In genomic region chr10:101569465-101569837, GRCh38 we compare ENCODE assay signal across 8 cellular contexts. TPM values are rescaled to one million over a fixed set of nuclear protein-coding genes. Genes with fewer than 3 reads are reported as not detected.
DNase-seq lines count a peak whose midpoint lies in the region; ATAC-seq and TF ChIP-seq lines count a peak whose summit lies in the region.

No MANE protein-coding gene starts in this region.

- intact Hi-C loops in dendritic cell treated with granulocyte-macrophage colony-stimulating factor and Interleukin-4, amounts not matched to agents 40 ng/mL and 50 ng/mL, for 4 days (cut with micrococcal nuclease) = no loop called here

- H4K20me1 ChIP-seq in MM.1S (ENCODE audit: insufficient read depth, low read length) = no peaks in the 10 kb centered on the region

- H3K36me3 ChIP-seq in CD4-positive, CD25-positive, alpha-beta regulatory T cell (ENCODE audit: control insufficient read depth, insufficient read depth, low read length) = no peaks in the 10 kb centered on the region
- H3K36me3 ChIP-seq in MM.1S (replicated peaks; ENCODE audit: insufficient read depth, low read length) = no peaks in the 10 kb centered on the region

- H3K27ac Mint-ChIP-seq in CD4-positive, CD25-positive, alpha-beta regulatory T cell = no peak overlapping the region
- peak overlapping the region; percentile 69 for H3K27ac Mint-ChIP-seq in dendritic cell treated with granulocyte-macrophage colony-stimulating factor and Interleukin-4, amounts not matched to agents 40 ng/mL and 50 ng/mL, for 4 days
- H3K27ac Mint-ChIP-seq in nephron progenitor cell = no peak overlapping the region

- H3F3A ChIP-seq in MM.1S (ENCODE audit: insufficient read depth, low read length) = no peaks in the 10 kb centered on the region

- H3K4me3 Mint-ChIP-seq in CD4-positive, CD25-positive, alpha-beta regulatory T cell = peak overlapping the region in 3 of 4 donors; percentile 28 to 70 (median 44)
- peak overlapping the region; percentile 77 for H3K4me3 Mint-ChIP-seq in dendritic cell treated with granulocyte-macrophage colony-stimulating factor and Interleukin-4, amounts not matched to agents 40 ng/mL and 50 ng/mL, for 4 days
- H3K4me3 Mint-ChIP-seq in nephron progenitor cell = peak overlapping the region; percentile 79

- H3K27me3 ChIP-seq in CD4-positive, CD25-positive, alpha-beta regulatory T cell (ENCODE audit: control insufficient read depth, insufficient read depth, low read length) = peaks cover 18% of the 10 kb centered on the region
- H3K27me3 ChIP-seq in MM.1S (replicated peaks; ENCODE audit: insufficient read depth, low read length) = peaks cover 3% of the 10 kb centered on the region; the same call in 1 of the 2 replicates

- H3K79me2 ChIP-seq in MM.1S (ENCODE audit: low read length) = no peaks in the 10 kb centered on the region

- ATAC-seq in CD4-positive, CD25-positive, alpha-beta regulatory T cell (ENCODE audit: low read depth in 2 of 2) = no peak

- no peak overlapping the region for H3K27ac ChIP-seq in CD4-positive, CD25-positive, alpha-beta regulatory T cell (ENCODE audit: insufficient read depth, low read length, poor library complexity, severe bottlenecking)
- H3K27ac ChIP-seq in MM.1S (ENCODE audit: low read length) = no peak overlapping the region

- TF ChIP-seq CTCF in MM.1S (IDR thresholded peaks at IDR 0.05; ENCODE audit: low read length) (no peak), nephron progenitor cell (IDR thresholded peaks at IDR 0.05) (no peak)

- peaks cover 0 to 29% (median 3%) of the 10 kb centered on the region in 4 donors for H3K4me1 Mint-ChIP-seq in CD4-positive, CD25-positive, alpha-beta regulatory T cell
- H3K4me1 Mint-ChIP-seq in dendritic cell treated with granulocyte-macrophage colony-stimulating factor and Interleukin-4, amounts not matched to agents 40 ng/mL and 50 ng/mL, for 4 days (ENCODE audit: low read depth) = peaks cover 25% of the 10 kb centered on the region
- H3K4me1 Mint-ChIP-seq in nephron progenitor cell = peaks cover 36% of the 10 kb centered on the region

- peaks cover 20% of the 10 kb centered on the region for H3K4me1 ChIP-seq in CD4-positive, CD25-positive, alpha-beta regulatory T cell (ENCODE audit: control insufficient read depth, insufficient read depth, low read length, poor library complexity, severe bottlenecking)
- H3K4me1 ChIP-seq in MM.1S (ENCODE audit: low read length) = no peaks in the 10 kb centered on the region

- no peak overlapping the region for H3K4me3 ChIP-seq in CD4-positive, CD25-positive, alpha-beta regulatory T cell (ENCODE audit: low read depth, low read length)
- H3K4me3 ChIP-seq in MM.1S (ENCODE audit: low read length) = peak overlapping the region; percentile 88

- H3K27me3 Mint-ChIP-seq in CD4-positive, CD25-positive, alpha-beta regulatory T cell = peaks cover 36% of the 10 kb centered on the region
- peaks cover 55% of the 10 kb centered on the region for H3K27me3 Mint-ChIP-seq in dendritic cell treated with granulocyte-macrophage colony-stimulating factor and Interleukin-4, amounts not matched to agents 40 ng/mL and 50 ng/mL, for 4 days
- peaks cover 58% of the 10 kb centered on the region for H3K27me3 Mint-ChIP-seq in nephron progenitor cell (ENCODE audit: low read depth, poor library complexity)

- H3K9me3 ChIP-seq in CD4-positive, CD25-positive, alpha-beta regulatory T cell (ENCODE audit: control insufficient read depth in 2 of 2, low read length in 2 of 2) = no peaks in the 10 kb centered on the region
- no peaks in the 10 kb centered on the region for H3K9me3 ChIP-seq in MM.1S (replicated peaks; ENCODE audit: insufficient read depth, low read length)

- no peaks in the 10 kb centered on the region for H3K9me2 ChIP-seq in MM.1S (replicated peaks; ENCODE audit: insufficient read depth, low read length)

- H2AFZ ChIP-seq in MM.1S (ENCODE audit: low read length) = peak overlapping the region; percentile 99

- H3K9ac ChIP-seq in MM.1S (ENCODE audit: low read length) = no peak overlapping the region

- no peak for DNase-seq in CD4-positive, CD25-positive, alpha-beta regulatory T cell
- DNase-seq in MM.1S (no peak), nephron progenitor cell (peak; percentile 70), occipital lobe (lab: John Stamatoyannopoulos, UW) (no peak), epidermal melanocyte (ENCODE audit: insufficient read length, low spot score) (no peak), NCI-H82 (lab: John Stamatoyannopoulos, UW) (no peak), activated gamma-delta T cell treated with Interleukin-2 at 50 U/mL for 16 hours (no peak)

- peak overlapping the region; percentile 99; the same call in 1 of the 2 replicates for H3K4me2 ChIP-seq in MM.1S (ENCODE audit: low read depth, low read length)

- H3K36me3 Mint-ChIP-seq in CD4-positive, CD25-positive, alpha-beta regulatory T cell = peaks cover 5% of the 10 kb centered on the region
- H3K36me3 Mint-ChIP-seq in dendritic cell treated with granulocyte-macrophage colony-stimulating factor and Interleukin-4, amounts not matched to agents 40 ng/mL and 50 ng/mL, for 4 days (ENCODE audit: low read depth) = peaks cover 3% of the 10 kb centered on the region
- no peaks in the 10 kb centered on the region for H3K36me3 Mint-ChIP-seq in nephron progenitor cell (ENCODE audit: low read depth)

- no peaks in the 10 kb centered on the region for H3K9me3 Mint-ChIP-seq in CD4-positive, CD25-positive, alpha-beta regulatory T cell
- H3K9me3 Mint-ChIP-seq in dendritic cell treated with granulocyte-macrophage colony-stimulating factor and Interleukin-4, amounts not matched to agents 40 ng/mL and 50 ng/mL, for 4 days = peaks cover 6% of the 10 kb centered on the region
- H3K9me3 Mint-ChIP-seq in nephron progenitor cell = peaks cover 6% of the 10 kb centered on the region

RNA-seq across cellular contexts. Expression of gene POLL, which starts 18.6 kb away (rescaled TPM):
- 21.7 TPM for total RNA-seq in CD4-positive, CD25-positive, alpha-beta regulatory T cell
- polyA plus RNA-seq in CD4-positive, CD25-positive, alpha-beta regulatory T cell = 10 to 100 TPM; 12.6 to 16.8 (median 15.0) TPM
- total RNA-seq in occipital lobe = 8.3 TPM

RNA-seq across cellular contexts. Expression of gene DPCD, which starts 18.7 kb away (rescaled TPM):
- total RNA-seq in CD4-positive, CD25-positive, alpha-beta regulatory T cell = not detected
- polyA plus RNA-seq in CD4-positive, CD25-positive, alpha-beta regulatory T cell = 1 to 10 TPM in 3 of 4 donors, under 1 TPM in 1; 0.99 to 1.7 (median 1.1) TPM
- 12.5 TPM for total RNA-seq in occipital lobe
